ENCODE assay signal across 22 cellular contexts in genomic region chr3:8656240-8656639, GRCh38. TPM values are rescaled to one million over a fixed set of nuclear protein-coding genes. Genes with fewer than 3 reads are reported as not detected.
"Had no signal": no experiment of that assay in that cellular context is flagged by ENCODE, and none has a peak within 500 bp of the region (broad histone marks: within the 10 kb centered on the region; RNA-seq: fewer than 3 reads in every experiment).

No MANE protein-coding gene starts in this region.

- H3K27ac ChIP-seq: colonic mucosa, gastrocnemius medialis, left ventricle myocardium inferior, parathyroid adenoma, transverse colon, uterus had no signal

- H3K4me3 ChIP-seq: colonic mucosa, gastrocnemius medialis, heart right ventricle, left ventricle myocardium inferior, mucosa of descending colon, transverse colon, uterus had no signal

- H3K27ac Mint-ChIP-seq: activated CD4-positive, alpha-beta T cell treated with anti-CD3 and anti-CD28 coated beads for 36 hours; activated naive CD4-positive, alpha-beta T cell treated with anti-CD3 and anti-CD28 coated beads, Interleukin-2, amount 50 U/mL, for 72 hours; activated T-helper 1 cell treated with anti-CD3 and anti-CD28 coated beads, Interleukin-12 subunit alpha, Interleukin-12 subunit beta, Interleukin-2, Interleukin-4 antibody, amounts not matched to agents 30 ng/mL and 10 ng/mL and 1 ng/mL, durations not matched to agents 14 hours and 24 hours and 36 hours; immature natural killer cell had no signal

- H3K9ac ChIP-seq: parathyroid adenoma had no signal

- H3K27me3 ChIP-seq: colonic mucosa, gastrocnemius medialis, heart right ventricle, transverse colon, uterus had no signal

- H3K4me1 Mint-ChIP-seq: activated CD4-positive, alpha-beta T cell treated with anti-CD3 and anti-CD28 coated beads for 36 hours; naive thymus-derived CD4-positive, alpha-beta T cell had no signal

- H3K36me3 ChIP-seq: colonic mucosa, gastrocnemius medialis, heart right ventricle, left ventricle myocardium inferior, transverse colon, uterus had no signal

- H3K36me3 Mint-ChIP-seq: activated naive CD4-positive, alpha-beta T cell treated with anti-CD3 and anti-CD28 coated beads, Interleukin-2, amount 50 U/mL, for 72 hours; immature natural killer cell had no signal

- H3K9me3 ChIP-seq: colonic mucosa, gastrocnemius medialis, mucosa of descending colon, transverse colon, uterus had no signal

- H2AFZ ChIP-seq: parathyroid adenoma had no signal

- DNase-seq: activated CD4-positive, alpha-beta T cell treated with anti-CD3 and anti-CD28 coated beads for 36 hours; activated CD4-positive, alpha-beta T cell treated with anti-CD3 and anti-CD28 coated beads, Interleukin-2, amount 50 U/mL, for 48 hours; activated gamma-delta T cell treated with Interleukin-2 at 50 U/mL for 16 hours; activated T-cell treated with anti-CD3 and anti-CD28 coated beads for 4 hours; caudate nucleus; colonic mucosa; gastrocnemius medialis; heart right ventricle; immature natural killer cell; kidney glomerular epithelial cell; left ventricle myocardium inferior; mammary epithelial cell; mucosa of descending colon; naive thymus-derived CD4-positive, alpha-beta T cell; stimulated activated naive B cell treated with anti-CD40 and anti-IgM and Interleukin-4, amounts not matched to agents 10 μg/mL and 1 μg/mL and 100 μg/mL, for 72 hours; transverse colon; uterus had no signal

- H3K9me3 Mint-ChIP-seq: activated naive CD4-positive, alpha-beta T cell treated with anti-CD3 and anti-CD28 coated beads, Interleukin-2, amount 50 U/mL, for 72 hours; activated T-helper 1 cell treated with anti-CD3 and anti-CD28 coated beads, Interleukin-12 subunit alpha, Interleukin-12 subunit beta, Interleukin-2, Interleukin-4 antibody, amounts not matched to agents 30 ng/mL and 10 ng/mL and 1 ng/mL, durations not matched to agents 14 hours and 24 hours and 36 hours; immature natural killer cell had no signal

- H3K79me2 ChIP-seq: parathyroid adenoma had no signal

- H3K4me3 Mint-ChIP-seq: activated CD4-positive, alpha-beta T cell treated with anti-CD3 and anti-CD28 coated beads for 36 hours; activated T-helper 1 cell treated with anti-CD3 and anti-CD28 coated beads, Interleukin-12 subunit alpha, Interleukin-12 subunit beta, Interleukin-2, Interleukin-4 antibody, amounts not matched to agents 30 ng/mL and 10 ng/mL and 1 ng/mL, durations not matched to agents 14 hours and 24 hours and 36 hours; immature natural killer cell; naive thymus-derived CD4-positive, alpha-beta T cell; stimulated activated naive B cell treated with anti-CD40 and anti-IgM and Interleukin-4, amounts not matched to agents 10 μg/mL and 1 μg/mL and 100 μg/mL, for 72 hours had no signal

- ATAC-seq: activated CD4-positive, alpha-beta T cell treated with anti-CD3 and anti-CD28 coated beads for 36 hours; activated naive CD4-positive, alpha-beta T cell treated with anti-CD3 and anti-CD28 coated beads, Interleukin-2, amount 50 U/mL, for 72 hours; esophagus mucosa; gastrocnemius medialis; heart right ventricle; mucosa of descending colon; naive thymus-derived CD4-positive, alpha-beta T cell; stimulated activated naive B cell treated with anti-CD40 and anti-IgM and Interleukin-4, amounts not matched to agents 10 μg/mL and 1 μg/mL and 100 μg/mL, for 72 hours had no signal

- H3K4me1 ChIP-seq: colonic mucosa, uterus had no signal

RNA-seq across cellular contexts. Expression of gene SSUH2, which starts 11.6 kb away (rescaled TPM):
- total RNA-seq: activated T-helper 1 cell treated with anti-CD3 and anti-CD28 coated beads, Interleukin-12 subunit alpha, Interleukin-12 subunit beta, Interleukin-2, Interleukin-4 antibody, amounts not matched to agents 30 ng/mL and 10 ng/mL and 1 ng/mL, durations not matched to agents 14 hours and 24 hours and 36 hours; naive thymus-derived CD4-positive, alpha-beta T cell; renal cortical epithelial cell had no signal
- polyA plus RNA-seq: immature natural killer cell; naive thymus-derived CD4-positive, alpha-beta T cell had no signal
